Comparison of ENCODE assay signal across 8 cellular contexts in genomic region chr4:40908702-40909362, GRCh38.
DNase-seq lines count a peak whose midpoint lies in the region; ATAC-seq lines count a peak whose summit lies in the region.

No MANE protein-coding gene starts in this region.

- peaks cover 11% of the 10 kb centered on the region for H3K4me1 ChIP-seq in CD4-positive, alpha-beta memory T cell (ENCODE audit: insufficient read depth, low read length)
- peaks cover 13% of the 10 kb centered on the region for H3K4me1 ChIP-seq in mesenchymal stem cell (ENCODE audit: control insufficient read depth, insufficient read depth, low read depth, low read length)

- H3K79me1 ChIP-seq in mesenchymal stem cell (replicated peaks; ENCODE audit: low read length, poor library complexity, severe bottlenecking), result no peaks in the 10 kb centered on the region

- no peaks in the 10 kb centered on the region for H3K9me3 Mint-ChIP-seq in CD4-positive, alpha-beta memory T cell

- H3K27me3 Mint-ChIP-seq in CD4-positive, alpha-beta memory T cell, result no peaks in the 10 kb centered on the region

- ATAC-seq in GM19438 (IDR thresholded peaks at IDR 0.05; ENCODE audit: low read depth, unreplicated experiment) (peak; percentile 95), HG03469 (IDR thresholded peaks at IDR 0.05; ENCODE audit: unreplicated experiment) (peak; percentile 82)

- no peak overlapping the region for H2AK5ac ChIP-seq in mesenchymal stem cell (ENCODE audit: low read length, severe bottlenecking)

- no peaks in the 10 kb centered on the region for H3K36me3 ChIP-seq in CD4-positive, alpha-beta memory T cell (ENCODE audit: insufficient read depth, low read length)
- peaks cover 0 to 7% of the 10 kb centered on the region in 2 experiments for H3K36me3 ChIP-seq in mesenchymal stem cell (ENCODE audit: control insufficient read depth in 1 of 2, insufficient read depth in 2 of 2, low read depth in 1 of 2, low read length in 2 of 2)

- H3K4me3 Mint-ChIP-seq in CD4-positive, alpha-beta memory T cell, result peak overlapping the region in 1 of 8 donors; percentile 48

- no peak overlapping the region for H2BK15ac ChIP-seq in mesenchymal stem cell (ENCODE audit: low read depth, poor library complexity, severe bottlenecking)

- H2BK120ac ChIP-seq in mesenchymal stem cell (ENCODE audit: low read depth, low read length), result no peak overlapping the region

- H2AFZ ChIP-seq in mesenchymal stem cell (ENCODE audit: low read depth, low read length), result no peak overlapping the region

- H3K4me1 Mint-ChIP-seq in CD4-positive, alpha-beta memory T cell, result peaks cover 10 to 15% (median 12%) of the 10 kb centered on the region in 4 donors

- POLR2A ChIA-PET in CD4-positive, alpha-beta memory T cell (lab: Charles Lee; ENCODE audit: partially characterized antibody), result no interaction called here

- CTCF ChIA-PET in CD4-positive, alpha-beta memory T cell (lab: Charles Lee; ENCODE audit: partially characterized antibody), result interaction anchor here (0.9 to 10.4 kb wide), 4 partner anchors 9 to 57 kb away, joined by 3 to 100 read pairs (median 49); no protein-coding TSS in a partner anchor

- H3K4ac ChIP-seq in mesenchymal stem cell (ENCODE audit: low read depth in 1 of 2, low read length in 2 of 2), result no peak overlapping the region

- H3K9ac ChIP-seq in mesenchymal stem cell (ENCODE audit: low read length), result no peak overlapping the region

- H2BK5ac ChIP-seq in mesenchymal stem cell (ENCODE audit: low read depth, low read length, poor library complexity, severe bottlenecking), result no peak overlapping the region

- peak overlapping the region; percentile 57 for H4K91ac ChIP-seq in mesenchymal stem cell (ENCODE audit: low read length)

- no peaks in the 10 kb centered on the region for H3K36me3 Mint-ChIP-seq in CD4-positive, alpha-beta memory T cell

- H3K18ac ChIP-seq in mesenchymal stem cell (ENCODE audit: low read depth in 1 of 2, low read length in 2 of 2), result peak overlapping the region; percentile 3 to 35

- no peaks in the 10 kb centered on the region for H3K9me3 ChIP-seq in CD4-positive, alpha-beta memory T cell (ENCODE audit: control insufficient read depth in 1 of 2, low read length in 2 of 2)
- H3K9me3 ChIP-seq in mesenchymal stem cell (ENCODE audit: control insufficient read depth, low read length), result no peaks in the 10 kb centered on the region

- H4K8ac ChIP-seq in mesenchymal stem cell (ENCODE audit: low read length), result peak overlapping the region; percentile 59

- intact Hi-C loops in CD4-positive, alpha-beta memory T cell (cut with micrococcal nuclease), result loop anchor here (2.0 kb wide), 1 partner anchor 16 kb away; no protein-coding TSS in a partner anchor

- H3K23ac ChIP-seq in mesenchymal stem cell (ENCODE audit: low read length in 2 of 2), result no peak overlapping the region

- WGBS in mesenchymal stem cell, result 36% methylated on average over 12 of the region's 12 CpGs

- H3K27me3 ChIP-seq in CD4-positive, alpha-beta memory T cell (ENCODE audit: insufficient read depth, low read length), result no peaks in the 10 kb centered on the region
- no peaks in the 10 kb centered on the region for H3K27me3 ChIP-seq in mesenchymal stem cell (ENCODE audit: control insufficient read depth in 1 of 2, insufficient read depth in 1 of 2, low read length in 2 of 2)

- peak overlapping the region in 4 of 7 donors; percentile 2 to 53 (median 39) for H3K27ac Mint-ChIP-seq in CD4-positive, alpha-beta memory T cell

- no peak overlapping the region for H3K14ac ChIP-seq in mesenchymal stem cell (ENCODE audit: low read length in 2 of 2)

- peak in 4 of 5 donors; percentile 49 to 56 (median 54) for DNase-seq in CD4-positive, alpha-beta memory T cell
- DNase-seq in NCI-H748 treated with DMSO at 0.1 percent for 48 hours (lab: John Stamatoyannopoulos, UW) (peak; percentile 42), mesenchymal stem cell (peak; percentile 81)
- peak; percentile 49 to 76 for DNase-seq in activated CD4-positive, alpha-beta T cell treated with anti-CD3 and anti-CD28 coated beads, Interleukin-2, amount 50 U/mL, for 24 hours (ENCODE audit: low read depth in 1 of 2, low spot score in 1 of 2)
- DNase-seq in effector CD4-positive, alpha-beta T cell, result peak; percentile 38
- peak; percentile 53 to 61 for DNase-seq in stimulated activated CD8-positive, alpha-beta memory T cell treated with anti-CD3 and anti-CD28 coated beads, Interleukin-15, amount 100 ng/mL, for 48 hours (ENCODE audit: low read depth in 2 of 2)

- H3K27ac ChIP-seq in CD4-positive, alpha-beta memory T cell (ENCODE audit: low read depth, low read length), result no peak overlapping the region
- H3K27ac ChIP-seq in mesenchymal stem cell (ENCODE audit: low read length, poor library complexity, severe bottlenecking), result peak overlapping the region; percentile 69

- no peak overlapping the region for H3K4me3 ChIP-seq in CD4-positive, alpha-beta memory T cell (ENCODE audit: low read length in 2 of 2)
- no peak overlapping the region for H3K4me3 ChIP-seq in mesenchymal stem cell (ENCODE audit: insufficient read depth in 1 of 2, low read depth in 1 of 2, low read length in 2 of 2)

- H2BK12ac ChIP-seq in mesenchymal stem cell (ENCODE audit: low read length in 2 of 2), result peak overlapping the region; percentile 20 to 27

- H3K4me2 ChIP-seq in mesenchymal stem cell (ENCODE audit: low read length, poor library complexity, severe bottlenecking), result peak overlapping the region; percentile 44
